19 cellular contexts compared by ENCODE assay signal in the genomic region with DNA sequence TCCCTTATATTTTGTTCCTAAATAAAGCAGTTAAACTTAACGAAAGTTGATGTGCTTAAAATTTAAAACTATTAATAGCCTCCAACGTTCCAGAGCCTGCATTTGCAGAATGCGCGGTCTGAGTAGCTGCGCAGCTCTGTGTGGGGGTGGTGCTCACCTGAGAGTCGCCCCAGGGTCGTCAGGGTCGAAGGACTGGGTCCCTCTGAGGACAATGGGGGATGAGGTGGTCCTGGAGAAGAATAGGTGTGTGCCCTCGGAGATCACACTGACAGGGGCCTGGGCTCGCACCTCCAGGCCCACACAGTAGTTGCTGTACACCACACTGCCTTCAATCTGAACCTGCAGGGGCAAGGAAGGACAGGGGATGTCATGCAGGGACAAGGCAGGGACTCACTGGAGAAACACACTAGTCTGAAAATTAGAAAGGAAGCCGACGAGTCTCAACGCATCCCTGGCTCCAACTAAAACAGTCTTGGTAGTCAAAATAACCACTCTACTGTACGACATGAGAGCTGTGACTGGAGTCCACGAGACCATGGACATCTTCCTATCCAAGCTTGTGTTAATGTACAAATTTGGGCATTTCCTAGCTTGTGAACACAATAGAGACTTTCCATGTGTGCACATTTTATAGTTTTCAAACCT.
"Had no signal": no experiment of that assay in that cellular context is flagged by ENCODE, and none has a peak within 500 bp of the region (broad histone marks: within the 10 kb centered on the region; RNA-seq: fewer than 3 reads in every experiment).

No MANE protein-coding gene starts in this region.

- DNase-seq: effector CD4-positive, alpha-beta T cell; heart left ventricle; hippocampal formation; kidney glomerular epithelial cell; midbrain; posterior cingulate gyrus; spleen; stimulated activated CD4-positive, alpha-beta T cell treated with anti-CD3 and anti-CD28 coated beads, Interleukin-15, amount 100 ng/mL, for 24 hours; stimulated activated CD4-positive, alpha-beta T cell treated with anti-CD3 and anti-CD28 coated beads, Interleukin-1b, Interleukin-23, amount 100 ng/mL, for 48 hours; stimulated activated CD4-positive, alpha-beta T cell treated with anti-CD3 and anti-CD28 coated beads, Interleukin-4, amount 100 ng/mL, for 24 hours had no signal

- H3K4me3 ChIP-seq: coronary artery, heart left ventricle, spleen, tibial nerve had no signal

- H3K27ac ChIP-seq: coronary artery, heart left ventricle, neutrophil, spleen, tibial nerve had no signal

- H3K9me3 ChIP-seq: heart left ventricle, neutrophil, spleen, tibial nerve had no signal

- H3K36me3 ChIP-seq: neutrophil, spleen, tibial nerve had no signal

- ATAC-seq: left lobe of liver; natural killer cell treated with Interleukin-12 subunit alpha and Interleukin-12 subunit beta and Interleukin-15 and Interleukin-18, amount 100 ng/mL, for 72 hours; sciatic nerve; stimulated activated memory B cell treated with anti-CD40 and anti-IgM and Interleukin-4, amounts not matched to agents 10 μg/mL and 1 μg/mL and 100 μg/mL, for 72 hours had no signal

- H3K27me3 ChIP-seq: heart left ventricle, neutrophil, spleen, tibial nerve had no signal

- FAIRE-seq: endothelial cell of umbilical vein, frontal cortex had no signal

- H3K4me1 ChIP-seq: heart left ventricle, tibial nerve had no signal
